8 cellular contexts compared by ENCODE assay signal in the genomic region with DNA sequence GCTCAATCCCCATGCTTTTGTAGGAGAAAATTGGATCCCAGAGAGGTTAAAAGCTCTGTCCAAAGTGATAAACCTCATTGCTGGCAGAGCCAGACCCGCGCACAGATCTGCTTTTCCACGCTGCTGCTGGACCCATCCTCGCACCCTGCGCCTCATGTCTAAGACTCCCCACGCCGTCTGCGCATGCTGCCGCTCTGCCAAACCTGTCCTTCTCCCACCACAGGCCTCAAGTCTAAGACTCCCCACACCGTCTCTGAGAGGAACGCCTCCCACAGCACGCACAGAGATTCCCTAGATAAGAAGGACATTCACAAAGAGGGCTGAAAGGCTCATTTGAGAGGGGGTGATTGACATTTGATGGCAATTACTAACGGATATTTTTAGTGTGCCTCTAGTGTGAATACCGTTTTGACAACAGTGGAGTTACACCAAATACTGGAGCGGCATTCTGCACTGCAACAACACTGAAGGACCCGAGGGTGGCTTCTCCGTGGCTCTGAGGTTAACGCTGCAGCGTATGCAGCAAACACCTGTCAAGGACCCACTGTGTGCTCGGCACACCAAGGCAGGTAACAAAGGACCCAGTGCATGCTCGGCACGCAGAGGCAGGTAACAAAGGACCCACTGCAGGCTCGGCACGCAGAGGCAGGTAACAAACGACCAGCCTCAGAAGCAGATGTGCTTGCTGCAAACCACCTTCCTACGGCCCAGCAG.
A peak's percentile ranks its signal among the peaks of the same experiment; 100 is the strongest.
DNase-seq lines count a peak whose midpoint lies in the region; ATAC-seq, FAIRE-seq and TF ChIP-seq lines count a peak whose summit lies in the region.

No MANE protein-coding gene starts in this region.

- TF ChIP-seq RAD21 in IMR-90 (IDR thresholded peaks at IDR 0.05; ENCODE audit: low read length), result no peak
- no peak for TF ChIP-seq RAD21 in neural cell (conservative IDR thresholded peaks at IDR 0.05)

- H3K4ac ChIP-seq in IMR-90 (ENCODE audit: low read depth, low read length), result no peak overlapping the region

- no peaks in the 10 kb centered on the region for H4K20me1 ChIP-seq in IMR-90 (ENCODE audit: insufficient read depth, low read length)
- no peaks in the 10 kb centered on the region for H4K20me1 ChIP-seq in neural cell (ENCODE audit: insufficient read depth)

- H3K4me2 ChIP-seq in IMR-90 (ENCODE audit: low read depth, low read length), result peak overlapping the region; percentile 52
- H3K4me2 ChIP-seq in neural cell (ENCODE audit: low read length), result no peak overlapping the region

- CTCF ChIA-PET in BJ (lab: Yijun Ruan, JAX) (no interaction called here), IMR-90 (lab: Yijun Ruan, JAX) (no interaction called here)

- no peak overlapping the region for H2BK120ac ChIP-seq in IMR-90 (ENCODE audit: low read depth, low read length)

- TF ChIP-seq EP300 in neural cell (conservative IDR thresholded peaks at IDR 0.05; ENCODE audit: poor library complexity, severe bottlenecking), result no peak

- no peak overlapping the region for H3K9ac ChIP-seq in IMR-90 (ENCODE audit: low read depth, low read length)
- peak overlapping the region; percentile 55 for H3K9ac ChIP-seq in neural cell (ENCODE audit: low read length)

- no peak overlapping the region for H4K8ac ChIP-seq in IMR-90 (ENCODE audit: low read depth in 2 of 2, low read length in 2 of 2)

- no peak overlapping the region for H2AK5ac ChIP-seq in IMR-90 (ENCODE audit: low read depth, low read length)

- no peaks in the 10 kb centered on the region for H3F3A ChIP-seq in neural cell (ENCODE audit: insufficient read depth, low read length, poor library complexity, severe bottlenecking)

- TF ChIP-seq CTCF in BJ (IDR thresholded peaks at IDR 0.05; ENCODE audit: insufficient read depth, low read depth, low read length) (no peak), IMR-90 (conservative IDR thresholded peaks at IDR 0.05; ENCODE audit: low read depth, low read length) (no peak), neural cell (IDR thresholded peaks at IDR 0.05; ENCODE audit: poor library complexity, severe bottlenecking) (no peak)

- no peak overlapping the region for H3K56ac ChIP-seq in IMR-90 (ENCODE audit: extremely low read depth, insufficient read depth, low read length)

- no peaks in the 10 kb centered on the region for H3K9me2 ChIP-seq in neural cell (ENCODE audit: insufficient read depth, low read length)

- no peak for FAIRE-seq in HTR-8/SVneo (lab: Jason Lieb, UNC)

- no peaks in the 10 kb centered on the region for H3K79me1 ChIP-seq in IMR-90 (ENCODE audit: low read depth in 1 of 2, low read length in 2 of 2)

- H3K27ac ChIP-seq in IMR-90 (ENCODE audit: insufficient read depth, low read length) (no peak overlapping the region), neural cell (ENCODE audit: low read length) (peak overlapping the region; percentile 78)
- H3K27ac ChIP-seq in effector memory CD4-positive, alpha-beta T cell (ENCODE audit: insufficient read depth, low read length, poor library complexity, severe bottlenecking), result no peak overlapping the region

- H3K36me3 ChIP-seq in BJ (ENCODE audit: control insufficient read depth, insufficient read depth, low read length) (no peaks in the 10 kb centered on the region), IMR-90 (ENCODE audit: control insufficient read depth, insufficient read depth, low read length) (no peaks in the 10 kb centered on the region), neural cell (ENCODE audit: insufficient read depth, low read length) (peaks cover 23% of the 10 kb centered on the region)
- no peaks in the 10 kb centered on the region for H3K36me3 ChIP-seq in effector memory CD4-positive, alpha-beta T cell (ENCODE audit: control insufficient read depth, insufficient read depth, low read length)

- DNase-seq in BJ (ENCODE audit: low read depth), result no peak
- no peak for DNase-seq in IMR-90
- DNase-seq in effector memory CD4-positive, alpha-beta T cell, result no peak
- DNase-seq in HTR-8/SVneo (ENCODE audit: insufficient read length, low spot score), result no peak
- no peak for DNase-seq in activated CD4-positive, alpha-beta T cell treated with anti-CD3 and anti-CD28 coated beads, Interleukin-2, amount 50 U/mL, for 4 hours
- DNase-seq in NK-92 (lab: John Stamatoyannopoulos, UW; ENCODE audit: unreplicated experiment), result no peak

- dilution Hi-C loops in IMR-90 (cut with HindIII; ENCODE audit: low sequenced_read_pairs, unreplicated experiment), result no loop called here

- intact Hi-C loops in IMR-90 (cut with micrococcal nuclease), result no loop called here

- POLR2A ChIA-PET in BJ (lab: Charles Lee), result no interaction called here
- POLR2A ChIA-PET in IMR-90 (lab: Charles Lee; ENCODE audit: unreplicated experiment), result no interaction called here

- H2AFZ ChIP-seq in IMR-90 (replicated peaks; ENCODE audit: low read length, poor library complexity), result peak overlapping the region; percentile 43
- H2AFZ ChIP-seq in neural cell (ENCODE audit: low read depth, low read length), result no peak overlapping the region

- no peak overlapping the region for H2AK9ac ChIP-seq in IMR-90 (replicated peaks; ENCODE audit: low read depth, low read length, poor library complexity)

- no peak overlapping the region for H2BK5ac ChIP-seq in IMR-90 (ENCODE audit: low read depth, low read length, poor library complexity, severe bottlenecking)

- no peaks in the 10 kb centered on the region for H3K4me1 ChIP-seq in IMR-90 (ENCODE audit: control insufficient read depth, insufficient read depth, low read length)
- H3K4me1 ChIP-seq in effector memory CD4-positive, alpha-beta T cell (ENCODE audit: control insufficient read depth, insufficient read depth, low read length, poor library complexity, severe bottlenecking), result peaks cover 7% of the 10 kb centered on the region

- no TSS peak for BruUV-seq in IMR-90 (replicated peaks; lab: Mats Ljungman, UMichigan)

- H3K27me3 ChIP-seq in BJ (ENCODE audit: control insufficient read depth, insufficient read depth, low read length), result no peaks in the 10 kb centered on the region
- no peaks in the 10 kb centered on the region for H3K27me3 ChIP-seq in IMR-90 (ENCODE audit: control insufficient read depth, insufficient read depth, low read length)
- no peaks in the 10 kb centered on the region for H3K27me3 ChIP-seq in effector memory CD4-positive, alpha-beta T cell (replicated peaks; ENCODE audit: control insufficient read depth, insufficient read depth, low read length, poor library complexity, severe bottlenecking)
- no peaks in the 10 kb centered on the region for H3K27me3 ChIP-seq in neural cell (ENCODE audit: insufficient read depth, low read depth, low read length)

- H3K14ac ChIP-seq in IMR-90 (replicated peaks; ENCODE audit: low read depth, low read length), result no peak overlapping the region

- TF ChIP-seq POLR2A in IMR-90 (IDR thresholded peaks at IDR 0.05; ENCODE audit: low read depth, low read length), result no peak

- no peaks in the 10 kb centered on the region for H3K9me1 ChIP-seq in IMR-90 (ENCODE audit: insufficient read depth, low read length)

- no peak overlapping the region for H4K5ac ChIP-seq in IMR-90 (ENCODE audit: low read depth, low read length)

- in situ Hi-C loops in IMR-90 (cut with MboI; ENCODE audit: low sequenced_read_pairs), result no loop called here

- H3K4me3 ChIP-seq in BJ (ENCODE audit: low read depth, low read length), result peak overlapping the region; percentile 13; the same call in 1 of the 2 replicates
- H3K4me3 ChIP-seq in IMR-90 (ENCODE audit: insufficient read depth, low read depth, low read length), result peak overlapping the region; percentile 42; the same call in 1 of the 2 replicates
- peak overlapping the region; percentile 51 for H3K4me3 ChIP-seq in effector memory CD4-positive, alpha-beta T cell (ENCODE audit: insufficient read depth, low read depth, low read length, poor library complexity, severe bottlenecking)
- H3K4me3 ChIP-seq in neural cell (ENCODE audit: low read length), result peak overlapping the region; percentile 45

- no peak overlapping the region for H3K23ac ChIP-seq in IMR-90 (ENCODE audit: low read depth, low read length)

- H3K79me2 ChIP-seq in neural cell (replicated peaks; ENCODE audit: insufficient read depth, low read length), result peaks cover 15% of the 10 kb centered on the region

- ATAC-seq in IMR-90 (ENCODE audit: low read depth) (no peak), HG03108 (IDR thresholded peaks at IDR 0.05; ENCODE audit: unreplicated experiment) (no peak)

- H3K9me3 ChIP-seq in IMR-90 (ENCODE audit: control insufficient read depth, insufficient read depth, low read length) (peaks cover 28% of the 10 kb centered on the region), neural cell (ENCODE audit: low read length) (no peaks in the 10 kb centered on the region)
- H3K9me3 ChIP-seq in effector memory CD4-positive, alpha-beta T cell (ENCODE audit: control insufficient read depth, low read length), result no peaks in the 10 kb centered on the region

- no peak overlapping the region for H2BK20ac ChIP-seq in IMR-90 (ENCODE audit: low read depth, low read length)

- 43% methylated on average over 14 of the region's 26 CpGs; no CpG with 5 or more reads in 1 of the 2 experiments for WGBS in IMR-90 (ENCODE audit: extremely low coverage in 2 of 2, insufficient read length in 1 of 2), 2 experiments

- no peak overlapping the region for H2BK15ac ChIP-seq in IMR-90 (ENCODE audit: low read depth, low read length)

- no peak overlapping the region for H4K91ac ChIP-seq in IMR-90 (ENCODE audit: insufficient read depth, low read depth, low read length)

- no peak overlapping the region for H3K18ac ChIP-seq in IMR-90 (ENCODE audit: low read depth, low read length)

TF ChIP-seq in IMR-90, 13 proteins besides CTCF, POLR2A, EP300 and RAD21:
- TF ChIP-seq MAZ (IDR thresholded peaks at IDR 0.05; ENCODE audit: borderline replicate concordance, low read depth, low read length) (no peak), RFX5 (IDR thresholded peaks at IDR 0.05; ENCODE audit: low read depth, low read length) (no peak), SMC3 (IDR thresholded peaks at IDR 0.05; ENCODE audit: low read depth, low read length) (no peak), MXI1 (IDR thresholded peaks at IDR 0.05; ENCODE audit: borderline replicate concordance, low read depth, low read length) (no peak), BHLHE40 (IDR thresholded peaks at IDR 0.05; ENCODE audit: low read depth, low read length) (no peak), FOS (IDR thresholded peaks at IDR 0.05; ENCODE audit: low read depth, low read length) (no peak), CEBPB (IDR thresholded peaks at IDR 0.05; ENCODE audit: low read depth, low read length) (no peak)

TF ChIP-seq in neural cell, 6 proteins besides CTCF, POLR2A, EP300 and RAD21 (continues in another document):
- TF ChIP-seq SMC3 (conservative IDR thresholded peaks at IDR 0.05; ENCODE audit: poor library complexity) (no peak), TAF1 (IDR thresholded peaks at IDR 0.05; ENCODE audit: low read depth) (no peak)
